In genomic region chr10:69088801-69089501, GRCh38 we compare ENCODE assay signal across 8 cellular contexts. TPM values are rescaled to one million over a fixed set of nuclear protein-coding genes. Genes with fewer than 3 reads are reported as not detected.
A peak's percentile ranks its signal among the peaks of the same experiment; 100 is the strongest.
DNase-seq lines count a peak whose midpoint lies in the region; ATAC-seq, FAIRE-seq and TF ChIP-seq lines count a peak whose summit lies in the region.

No MANE protein-coding gene starts in this region.

- no peak for TF ChIP-seq CTCF in lower lobe of right lung (IDR thresholded peaks at IDR 0.05)

- intact Hi-C loops in lower lobe of right lung (cut with DNase I): no loop called here

- peaks cover 6% of the 10 kb centered on the region for H3K36me3 Mint-ChIP-seq in CD4-positive, CD25-positive, alpha-beta regulatory T cell
- peaks cover 79% of the 10 kb centered on the region for H3K36me3 Mint-ChIP-seq in activated T-helper 17 cell treated with anti-CD3 and anti-CD28 coated beads, Interleukin-2, amount 50 U/mL, for 72 hours (ENCODE audit: low read depth)

- peak overlapping the region; percentile 99 for H3K27ac ChIP-seq in CD4-positive, CD25-positive, alpha-beta regulatory T cell (ENCODE audit: insufficient read depth, low read length, poor library complexity, severe bottlenecking)
- peak overlapping the region; percentile 89 for H3K27ac ChIP-seq in lower lobe of right lung

- peaks cover 11% of the 10 kb centered on the region for H3K27me3 Mint-ChIP-seq in CD4-positive, CD25-positive, alpha-beta regulatory T cell
- H3K27me3 Mint-ChIP-seq in activated T-helper 17 cell treated with anti-CD3 and anti-CD28 coated beads, Interleukin-2, amount 50 U/mL, for 72 hours: no peaks in the 10 kb centered on the region

- DNase-seq in CD4-positive, CD25-positive, alpha-beta regulatory T cell: peak; percentile 52 to 89 (median 85)
- peak; percentile 54 for DNase-seq in HTR-8/SVneo (ENCODE audit: insufficient read length, low spot score)
- DNase-seq in lower lobe of right lung: no peak
- no peak for DNase-seq in GM03348 (ENCODE audit: low spot score)
- DNase-seq in 8988T: no peak
- no peak for DNase-seq in iPS-NIHi7 (ENCODE audit: extremely low spot score)

- H3K36me3 ChIP-seq in CD4-positive, CD25-positive, alpha-beta regulatory T cell (ENCODE audit: control insufficient read depth, insufficient read depth, low read length): no peaks in the 10 kb centered on the region
- H3K36me3 ChIP-seq in lower lobe of right lung: no peaks in the 10 kb centered on the region

- H3K4me1 ChIP-seq in CD4-positive, CD25-positive, alpha-beta regulatory T cell (ENCODE audit: control insufficient read depth, insufficient read depth, low read length, poor library complexity, severe bottlenecking): peaks cover 47% of the 10 kb centered on the region
- H3K4me1 ChIP-seq in lower lobe of right lung: peaks cover 57% of the 10 kb centered on the region

- peaks cover 15 to 74% (median 43%) of the 10 kb centered on the region in 4 donors for H3K4me1 Mint-ChIP-seq in CD4-positive, CD25-positive, alpha-beta regulatory T cell
- H3K4me1 Mint-ChIP-seq in activated T-helper 17 cell treated with anti-CD3 and anti-CD28 coated beads, Interleukin-2, amount 50 U/mL, for 72 hours: peaks cover 36% of the 10 kb centered on the region

- peak overlapping the region; percentile 89 to 95 (median 92) for H3K4me3 Mint-ChIP-seq in CD4-positive, CD25-positive, alpha-beta regulatory T cell
- H3K4me3 Mint-ChIP-seq in activated T-helper 17 cell treated with anti-CD3 and anti-CD28 coated beads, Interleukin-2, amount 50 U/mL, for 72 hours: peak overlapping the region; percentile 82

- no peaks in the 10 kb centered on the region for H3K27me3 ChIP-seq in CD4-positive, CD25-positive, alpha-beta regulatory T cell (ENCODE audit: control insufficient read depth, insufficient read depth, low read length)
- H3K27me3 ChIP-seq in lower lobe of right lung (ENCODE audit: low read depth): no peaks in the 10 kb centered on the region

- no peak for FAIRE-seq in HTR-8/SVneo (lab: Jason Lieb, UNC)

- peak overlapping the region; percentile 100 for H3K4me3 ChIP-seq in CD4-positive, CD25-positive, alpha-beta regulatory T cell (ENCODE audit: low read depth, low read length)
- peak overlapping the region; percentile 57 for H3K4me3 ChIP-seq in lower lobe of right lung

- ATAC-seq in CD4-positive, CD25-positive, alpha-beta regulatory T cell (ENCODE audit: low read depth in 2 of 2): peak; percentile 38 to 53
- ATAC-seq in activated T-helper 17 cell treated with anti-CD3 and anti-CD28 coated beads, Interleukin-2, amount 50 U/mL, for 72 hours (replicated peaks): peak; percentile 24
- ATAC-seq in lower lobe of right lung (peak; percentile 54 to 55), HG03432 (IDR thresholded peaks at IDR 0.05; ENCODE audit: unreplicated experiment) (no peak)

- H3K9me3 Mint-ChIP-seq in CD4-positive, CD25-positive, alpha-beta regulatory T cell: no peaks in the 10 kb centered on the region
- H3K9me3 Mint-ChIP-seq in activated T-helper 17 cell treated with anti-CD3 and anti-CD28 coated beads, Interleukin-2, amount 50 U/mL, for 72 hours: no peaks in the 10 kb centered on the region

- H3K27ac Mint-ChIP-seq in CD4-positive, CD25-positive, alpha-beta regulatory T cell: peak overlapping the region; percentile 86 to 97 (median 96)
- H3K27ac Mint-ChIP-seq in activated T-helper 17 cell treated with anti-CD3 and anti-CD28 coated beads, Interleukin-2, amount 50 U/mL, for 72 hours: peak overlapping the region; percentile 99

- no peaks in the 10 kb centered on the region for H3K9me3 ChIP-seq in CD4-positive, CD25-positive, alpha-beta regulatory T cell (ENCODE audit: control insufficient read depth in 2 of 2, low read length in 2 of 2)
- no peaks in the 10 kb centered on the region for H3K9me3 ChIP-seq in lower lobe of right lung

RNA-seq across cellular contexts. Expression of gene SRGN, which starts 1.0 kb away (rescaled TPM):
- total RNA-seq in CD4-positive, CD25-positive, alpha-beta regulatory T cell: 580 TPM
- 100 to 1,000 TPM; 254 to 402 (median 306) TPM for polyA plus RNA-seq in CD4-positive, CD25-positive, alpha-beta regulatory T cell
- 100 to 1,000 TPM; 310 to 773 TPM for total RNA-seq in activated T-helper 17 cell treated with anti-CD3 and anti-CD28 coated beads, Interleukin-2, amount 50 U/mL, for 72 hours
- 232 TPM for total RNA-seq in lower lobe of right lung

RNA-seq across cellular contexts. Expression of gene VPS26A, which starts 35.0 kb away (rescaled TPM):
- 45.7 TPM for total RNA-seq in CD4-positive, CD25-positive, alpha-beta regulatory T cell
- 10 to 100 TPM; 40.3 to 55.5 (median 43.0) TPM for polyA plus RNA-seq in CD4-positive, CD25-positive, alpha-beta regulatory T cell
- 10 to 100 TPM; 43.7 to 56.9 TPM for total RNA-seq in activated T-helper 17 cell treated with anti-CD3 and anti-CD28 coated beads, Interleukin-2, amount 50 U/mL, for 72 hours
- total RNA-seq in lower lobe of right lung: 51.2 TPM

Comparison
In these comparisons a context has a peak if more than half of its experiments do, and no peak if none do; other contexts are left out.
1. DNase-seq: peak in CD4-positive, CD25-positive, alpha-beta regulatory T cell (3 of 3) and HTR-8/SVneo (single experiment); none in lower lobe of right lung (single experiment), GM03348 (single experiment), 8988T (single experiment) and iPS-NIHi7 (single experiment).